Comparison of ENCODE assay signal across 1 cellular context in genomic region chr10:78895469-78895868, GRCh38.
A peak's percentile ranks its signal among the peaks of the same experiment; 100 is the strongest.
TF ChIP-seq lines count a peak whose summit lies in the region.

No MANE protein-coding gene starts in this region.

TF ChIP-seq in H1, 55 proteins besides CTCF, POLR2A, EP300 and RAD21:
- TF ChIP-seq SIN3A (conservative IDR thresholded peaks at IDR 0.05 in 1 of 2, IDR thresholded peaks at IDR 0.05 in 1 of 2; ENCODE audit: low read depth in 1 of 2, low read length in 2 of 2) = no peak
- TF ChIP-seq RFX5 (IDR thresholded peaks at IDR 0.05; ENCODE audit: borderline replicate concordance, low read depth, low read length) = 0 out of 2 replicates have a peak, but pooled peaks have one; percentile 29
